ENCODE assay signal across 8 cellular contexts in genomic region chr1:39574646-39575045, GRCh38. TPM values are rescaled to one million over a fixed set of nuclear protein-coding genes. Genes with fewer than 3 reads are reported as not detected.
DNase-seq lines count a peak whose midpoint lies in the region; ATAC-seq and TF ChIP-seq lines count a peak whose summit lies in the region.

No MANE protein-coding gene starts in this region.

- peaks cover 26% of the 10 kb centered on the region for H3K4me1 ChIP-seq in OCI-LY1 (ENCODE audit: insufficient read depth, low read length, severe bottlenecking)
- peaks cover 18% of the 10 kb centered on the region for H3K4me1 ChIP-seq in effector memory CD4-positive, alpha-beta T cell (ENCODE audit: control insufficient read depth, insufficient read depth, low read length, poor library complexity, severe bottlenecking)

- TF ChIP-seq CTCF in GM12864 (IDR thresholded peaks at IDR 0.05; ENCODE audit: low read depth, low read length, missing control alignments) (no peak), OCI-LY1 (IDR thresholded peaks at IDR 0.05; ENCODE audit: low read length) (no peak)

- H3K4me3 ChIP-seq in GM12864 (ENCODE audit: low read depth, low read length) (peak overlapping the region; percentile 67), OCI-LY1 (ENCODE audit: low read depth, low read length, poor library complexity, severe bottlenecking) (peak overlapping the region; percentile 85)
- peak overlapping the region; percentile 85 for H3K4me3 ChIP-seq in effector memory CD4-positive, alpha-beta T cell (ENCODE audit: insufficient read depth, low read depth, low read length, poor library complexity, severe bottlenecking)

- peaks cover 59% of the 10 kb centered on the region for H3K36me3 ChIP-seq in OCI-LY1 (ENCODE audit: insufficient read depth, low read length)
- peaks cover 32% of the 10 kb centered on the region for H3K36me3 ChIP-seq in effector memory CD4-positive, alpha-beta T cell (ENCODE audit: control insufficient read depth, insufficient read depth, low read length)

- H3K4me2 ChIP-seq in OCI-LY1 (ENCODE audit: low read length), result peak overlapping the region; percentile 88

- no peak for DNase-seq in GM12864 (ENCODE audit: low read depth)
- no peak for DNase-seq in effector memory CD4-positive, alpha-beta T cell
- peak; percentile 42 for DNase-seq in mucosa of gallbladder (ENCODE audit: low spot score)
- DNase-seq in NCI-H1105 treated with DMSO at 0.1 percent for 48 hours (lab: John Stamatoyannopoulos, UW), result no peak
- no peak for DNase-seq in KG1 (lab: John Stamatoyannopoulos, UW)
- no peak for DNase-seq in DMS79 (lab: John Stamatoyannopoulos, UW)

- H3K27me3 ChIP-seq in OCI-LY1 (ENCODE audit: insufficient read depth, low read length), result no peaks in the 10 kb centered on the region
- no peaks in the 10 kb centered on the region for H3K27me3 ChIP-seq in effector memory CD4-positive, alpha-beta T cell (replicated peaks; ENCODE audit: control insufficient read depth, insufficient read depth, low read length, poor library complexity, severe bottlenecking)

- H3K27ac ChIP-seq in OCI-LY1 (ENCODE audit: low read depth, low read length, poor library complexity, severe bottlenecking), result no peak overlapping the region
- H3K27ac ChIP-seq in effector memory CD4-positive, alpha-beta T cell (ENCODE audit: insufficient read depth, low read length, poor library complexity, severe bottlenecking), result peak overlapping the region; percentile 76

- H3K9me3 ChIP-seq in OCI-LY1 (ENCODE audit: low read length), result no peaks in the 10 kb centered on the region
- no peaks in the 10 kb centered on the region for H3K9me3 ChIP-seq in effector memory CD4-positive, alpha-beta T cell (ENCODE audit: control insufficient read depth, low read length)

- no peaks in the 10 kb centered on the region for H3F3A ChIP-seq in OCI-LY1 (ENCODE audit: insufficient read depth, low read length)

- ATAC-seq in HG03108 (IDR thresholded peaks at IDR 0.05; ENCODE audit: unreplicated experiment), result no peak

- H3K9ac ChIP-seq in OCI-LY1 (ENCODE audit: low read length), result peak overlapping the region; percentile 80

- H4K20me1 ChIP-seq in OCI-LY1 (ENCODE audit: insufficient read depth, low read length), result no peaks in the 10 kb centered on the region

- no peaks in the 10 kb centered on the region for H3K9me2 ChIP-seq in OCI-LY1 (ENCODE audit: low read depth, low read length)

- H3K79me2 ChIP-seq in OCI-LY1 (ENCODE audit: insufficient read depth, low read length), result peaks cover 43% of the 10 kb centered on the region

- no peak overlapping the region for H2AFZ ChIP-seq in OCI-LY1 (ENCODE audit: low read length)

RNA-seq across cellular contexts. Expression of gene PABPC4, which starts 1.9 kb away (rescaled TPM):
- 211 TPM for total RNA-seq in mucosa of gallbladder
